10 cellular contexts compared by ENCODE assay signal in the genomic region with DNA sequence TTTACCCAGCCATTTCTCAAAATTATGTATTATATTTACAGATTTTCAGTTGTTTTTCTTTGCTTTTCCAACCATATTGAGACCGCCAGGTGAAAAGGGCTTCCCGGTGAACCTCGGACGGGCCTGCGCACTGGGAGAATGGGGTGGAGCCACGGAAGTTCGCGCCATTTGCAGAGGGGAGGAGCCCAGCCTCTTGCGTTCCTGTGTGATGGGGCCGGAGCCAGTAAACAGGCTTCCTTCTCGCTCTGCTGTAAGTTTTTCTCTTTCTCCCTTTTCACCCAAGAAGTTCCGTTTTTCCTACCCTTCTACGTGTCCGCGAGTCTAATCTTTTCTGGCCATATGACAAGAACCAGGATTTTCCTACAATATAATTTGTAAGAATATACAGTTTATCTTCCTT.
DNase-seq lines count a peak whose midpoint lies in the region; ATAC-seq and TF ChIP-seq lines count a peak whose summit lies in the region.
"Had no signal": no experiment of that assay in that cellular context is flagged by ENCODE, and none has a peak within 500 bp of the region (broad histone marks: within the 10 kb centered on the region; RNA-seq: fewer than 3 reads in every experiment).

No MANE protein-coding gene starts in this region.

- H3K4me1 Mint-ChIP-seq in activated T-helper 2 cell treated with anti-CD3 and anti-CD28 coated beads, Interferon-gamma antibody, Interleukin-2, Interleukin-4, amounts not matched to agents 10 μg/mL and 5 μg/mL and 100 μg/mL, durations not matched to agents 14 hours and 24 hours and 36 hours (ENCODE audit: low read depth) = no peaks in the 10 kb centered on the region
- H3K4me1 Mint-ChIP-seq in mesothelial cell of epicardium = peaks cover 11% of the 10 kb centered on the region

- in situ Hi-C loops in GM13977 (cut with MboI; ENCODE audit: low pct_unique_long_range_greater_than_20kb, low sequenced_read_pairs, unreplicated experiment) = no loop called here

- H3K27me3 Mint-ChIP-seq in activated T-helper 2 cell treated with anti-CD3 and anti-CD28 coated beads, Interferon-gamma antibody, Interleukin-2, Interleukin-4, amounts not matched to agents 10 μg/mL and 5 μg/mL and 100 μg/mL, durations not matched to agents 14 hours and 24 hours and 36 hours (ENCODE audit: low read depth) = no peaks in the 10 kb centered on the region
- H3K27me3 Mint-ChIP-seq in mesothelial cell of epicardium (ENCODE audit: low read depth) = peaks cover 2% of the 10 kb centered on the region

- DNase-seq in GM13977 (ENCODE audit: low spot score) (peak; percentile 4), HS-27A (ENCODE audit: low read depth) (peak; percentile 17), mesothelial cell of epicardium (ENCODE audit: low spot score in 2 of 2, unreplicated experiment in 2 of 2) (peak; percentile 28 to 73), glomerular visceral epithelial cell (ENCODE audit: extremely low spot score) (no peak), occipital lobe (lab: John Stamatoyannopoulos, UW) (no peak)
- no peak for DNase-seq in activated T-helper 2 cell treated with anti-CD3 and anti-CD28 coated beads, Interferon-gamma antibody, Interleukin-2, Interleukin-4, amounts not matched to agents 10 μg/mL and 5 μg/mL and 100 μg/mL, durations not matched to agents 14 hours and 24 hours and 36 hours (ENCODE audit: low spot score)
- DNase-seq: aorta, kidney glomerular epithelial cell had no signal

- no peak for ATAC-seq in GM18867 (IDR thresholded peaks at IDR 0.05; ENCODE audit: unreplicated experiment)
- ATAC-seq in HG03457 (IDR thresholded peaks at IDR 0.05; ENCODE audit: unreplicated experiment) = no peak

- H3K9me3 Mint-ChIP-seq in activated T-helper 2 cell treated with anti-CD3 and anti-CD28 coated beads, Interferon-gamma antibody, Interleukin-2, Interleukin-4, amounts not matched to agents 10 μg/mL and 5 μg/mL and 100 μg/mL, durations not matched to agents 14 hours and 24 hours and 36 hours = peaks cover 11% of the 10 kb centered on the region
- no peaks in the 10 kb centered on the region for H3K9me3 Mint-ChIP-seq in mesothelial cell of epicardium

- H3K4me3 Mint-ChIP-seq in activated T-helper 2 cell treated with anti-CD3 and anti-CD28 coated beads, Interferon-gamma antibody, Interleukin-2, Interleukin-4, amounts not matched to agents 10 μg/mL and 5 μg/mL and 100 μg/mL, durations not matched to agents 14 hours and 24 hours and 36 hours (ENCODE audit: low read depth) = peak overlapping the region; percentile 73
- H3K4me3 Mint-ChIP-seq in mesothelial cell of epicardium = peak overlapping the region; percentile 72

- H3K27ac Mint-ChIP-seq in activated T-helper 2 cell treated with anti-CD3 and anti-CD28 coated beads, Interferon-gamma antibody, Interleukin-2, Interleukin-4, amounts not matched to agents 10 μg/mL and 5 μg/mL and 100 μg/mL, durations not matched to agents 14 hours and 24 hours and 36 hours = peak overlapping the region; percentile 47
- H3K27ac Mint-ChIP-seq in mesothelial cell of epicardium = peak overlapping the region; percentile 53

- TF ChIP-seq CTCF in GM13977 (IDR thresholded peaks at IDR 0.05; ENCODE audit: extremely low read depth, insufficient read depth, missing control alignments) = no peak
- no peak for TF ChIP-seq CTCF in mesothelial cell of epicardium (IDR thresholded peaks at IDR 0.05; ENCODE audit: unreplicated experiment)

- intact Hi-C loops in activated T-helper 2 cell treated with anti-CD3 and anti-CD28 coated beads, Interferon-gamma antibody, Interleukin-2, Interleukin-4, amounts not matched to agents 10 μg/mL and 5 μg/mL and 100 μg/mL, durations not matched to agents 14 hours and 24 hours and 36 hours (cut with micrococcal nuclease) = no loop called here

- no peaks in the 10 kb centered on the region for H3K36me3 Mint-ChIP-seq in activated T-helper 2 cell treated with anti-CD3 and anti-CD28 coated beads, Interferon-gamma antibody, Interleukin-2, Interleukin-4, amounts not matched to agents 10 μg/mL and 5 μg/mL and 100 μg/mL, durations not matched to agents 14 hours and 24 hours and 36 hours (ENCODE audit: low read depth)
- H3K36me3 Mint-ChIP-seq in mesothelial cell of epicardium = no peaks in the 10 kb centered on the region

Comparison
In these comparisons a context has a peak if more than half of its experiments do, and no peak if none do; other contexts are left out.
1. DNase-seq: peak in GM13977 (single experiment), HS-27A (single experiment) and mesothelial cell of epicardium (2 of 2); none in activated T-helper 2 cell treated with anti-CD3 and anti-CD28 coated beads, Interferon-gamma antibody, Interleukin-2, Interleukin-4, amounts not matched to agents 10 μg/mL and 5 μg/mL and 100 μg/mL, durations not matched to agents 14 hours and 24 hours and 36 hours (single experiment), glomerular visceral epithelial cell (single experiment) and occipital lobe (single experiment).